Comparison of ENCODE assay signal across 36 cellular contexts in the genomic region with DNA sequence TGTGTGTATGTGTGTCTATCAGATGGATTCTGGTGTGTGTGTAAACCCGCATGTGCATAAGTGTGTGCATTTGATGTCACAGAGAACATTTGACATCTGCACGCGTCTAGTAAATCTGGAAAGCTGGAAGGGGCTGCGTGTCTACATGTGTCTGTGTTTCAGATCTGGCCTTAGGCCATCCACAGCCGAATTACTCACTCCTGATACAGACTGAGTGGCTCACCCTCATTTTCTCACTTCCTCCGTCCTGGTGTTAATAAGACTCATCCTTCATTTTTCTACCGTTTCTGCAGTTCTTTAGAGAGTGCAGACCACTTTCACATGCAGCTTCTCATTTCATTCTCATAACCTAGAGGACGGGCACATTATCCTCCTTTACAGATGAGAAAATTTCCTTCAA.
DNase-seq lines count a peak whose midpoint lies in the region; ATAC-seq and TF ChIP-seq lines count a peak whose summit lies in the region.
"Had no signal": no experiment of that assay in that cellular context is flagged by ENCODE, and none has a peak within 500 bp of the region (broad histone marks: within the 10 kb centered on the region; RNA-seq: fewer than 3 reads in every experiment).

No MANE protein-coding gene starts in this region.

- H3K9me3 Mint-ChIP-seq in Caco-2 (ENCODE audit: unreplicated experiment), result no peaks in the 10 kb centered on the region
- H3K9me3 Mint-ChIP-seq: activated T-cell treated with anti-CD3 and anti-CD28 coated beads, Interleukin-2, amount 50 U/mL, for 24 hours; CD8-positive, alpha-beta T cell; endodermal cell; GM23338; stimulated activated effector memory CD8-positive, alpha-beta T cell treated with anti-CD3 and anti-CD28 coated beads, Interleukin-12 subunit alpha, Interleukin-12 subunit beta, amount 100 ng/mL, for 72 hours had no signal

- H3K27me3 Mint-ChIP-seq in Caco-2 (ENCODE audit: insufficient read depth, unreplicated experiment), result peaks cover 1% of the 10 kb centered on the region
- H3K27me3 Mint-ChIP-seq: activated T-cell treated with anti-CD3 and anti-CD28 coated beads, Interleukin-2, amount 50 U/mL, for 24 hours; B cell; naive thymus-derived CD8-positive, alpha-beta T cell had no signal

- no peaks in the 10 kb centered on the region for H3K4me1 Mint-ChIP-seq in Caco-2 (ENCODE audit: low read depth, unreplicated experiment)
- H3K4me1 Mint-ChIP-seq: activated naive CD8-positive, alpha-beta T cell treated with anti-CD3 and anti-CD28 coated beads, Interleukin-2, amount 10 ng/mL, durations not matched to agents 7 days and 5 days; B cell; naive thymus-derived CD8-positive, alpha-beta T cell had no signal

- POLR2A ChIA-PET in Caco-2 (lab: Charles Lee), result no interaction called here

- BruUV-seq in Caco-2 (replicated peaks; lab: Mats Ljungman, UMichigan), result no TSS peak

- 0 out of 2 replicates have a peak, but pooled peaks cover 3% of the 10 kb centered on the region for H3K36me3 ChIP-seq in RWPE2 (ENCODE audit: low read depth)
- H3K36me3 ChIP-seq in Caco-2 (ENCODE audit: control insufficient read depth, insufficient read depth, low read length), result no peaks in the 10 kb centered on the region
- H3K36me3 ChIP-seq: gastrocnemius medialis, lower lobe of right lung, MG63, sigmoid colon, tibial nerve had no signal

- TF ChIP-seq CTCF in RWPE2 (IDR thresholded peaks at IDR 0.05; ENCODE audit: poor library complexity, severe bottlenecking), result no peak
- TF ChIP-seq CTCF in fibroblast of the aortic adventitia (IDR thresholded peaks at IDR 0.05; ENCODE audit: insufficient read depth, low read length), result no peak
- no peak for TF ChIP-seq CTCF in Caco-2 (IDR thresholded peaks at IDR 0.05; ENCODE audit: insufficient read depth in 1 of 2, low read depth in 1 of 2, low read length in 1 of 2, severe bottlenecking in 1 of 2, unreplicated experiment in 1 of 2)

- CTCF ChIA-PET in Caco-2 (lab: Charles Lee), result no interaction called here

- peak; percentile 64 for DNase-seq in AG20443 (ENCODE audit: low spot score)
- DNase-seq in HCEC 1CT, result peak; percentile 24
- no peak for DNase-seq in RWPE2 (ENCODE audit: low spot score)
- peak; percentile 35 for DNase-seq in fibroblast of the aortic adventitia (ENCODE audit: low read depth)
- DNase-seq in activated effector memory CD4-positive, alpha-beta T cell treated with Interleukin-2 at 50 U/mL for 16 hours, result no peak
- DNase-seq in NCI-H146 (lab: John Stamatoyannopoulos, UW), result no peak
- no peak for DNase-seq in Caco-2
- DNase-seq in SHP77 treated with DMSO at 0.1 percent for 48 hours (lab: John Stamatoyannopoulos, UW), result no peak
- DNase-seq: activated CD4-positive, CD25-positive, alpha-beta regulatory T cell; activated gamma-delta T cell; activated naive CD8-positive, alpha-beta T cell treated with anti-CD3 and anti-CD28 coated beads, Interleukin-2, amount 10 ng/mL, durations not matched to agents 7 days and 5 days; activated T-cell treated with anti-CD3 and anti-CD28 coated beads, Interleukin-2, amount 50 U/mL, for 24 hours; aorta; CD8-positive, alpha-beta T cell; central memory CD4-positive, alpha-beta T cell; dermis blood vessel endothelial cell; endodermal cell; gastrocnemius medialis; kidney glomerular epithelial cell; lower lobe of right lung; MG63; naive thymus-derived CD8-positive, alpha-beta T cell; NCI-H1417 treated with DMSO at 0.1 percent for 48 hours; NCI-H345; NCI-H69; nucleus accumbens; SIG-M5; sigmoid colon had no signal

- no peaks in the 10 kb centered on the region for H3K36me3 Mint-ChIP-seq in Caco-2 (ENCODE audit: insufficient read depth, unreplicated experiment)
- H3K36me3 Mint-ChIP-seq: activated naive CD8-positive, alpha-beta T cell treated with anti-CD3 and anti-CD28 coated beads, Interleukin-2, amount 10 ng/mL, durations not matched to agents 7 days and 5 days; CD8-positive, alpha-beta T cell; naive thymus-derived CD8-positive, alpha-beta T cell; stimulated activated effector memory CD8-positive, alpha-beta T cell treated with anti-CD3 and anti-CD28 coated beads, Interleukin-12 subunit alpha, Interleukin-12 subunit beta, amount 100 ng/mL, for 72 hours had no signal

- H3K9me3 ChIP-seq in RWPE2 (ENCODE audit: severe bottlenecking) (no peaks in the 10 kb centered on the region), Caco-2 (no peaks in the 10 kb centered on the region)
- H3K9me3 ChIP-seq: A549, gastrocnemius medialis, lower lobe of right lung, MG63, sigmoid colon, tibial nerve had no signal

- H3K27me3 ChIP-seq in RWPE2 (ENCODE audit: insufficient read depth, poor library complexity, severe bottlenecking), result no peaks in the 10 kb centered on the region
- H3K27me3 ChIP-seq in Caco-2 (replicated peaks; ENCODE audit: control insufficient read depth, insufficient read depth, low read length), result no peaks in the 10 kb centered on the region; the same call in 1 of the 2 replicates
- H3K27me3 ChIP-seq: gastrocnemius medialis, MG63, sigmoid colon, tibial nerve had no signal

- no peak overlapping the region for H3K4me3 Mint-ChIP-seq in Caco-2 (ENCODE audit: unreplicated experiment)
- H3K4me3 Mint-ChIP-seq: activated naive CD8-positive, alpha-beta T cell treated with anti-CD3 and anti-CD28 coated beads, Interleukin-2, amount 10 ng/mL, durations not matched to agents 7 days and 5 days; activated T-cell treated with anti-CD3 and anti-CD28 coated beads, Interleukin-2, amount 50 U/mL, for 24 hours; B cell; CD8-positive, alpha-beta T cell; endodermal cell; GM23338; naive thymus-derived CD8-positive, alpha-beta T cell; stimulated activated effector memory CD8-positive, alpha-beta T cell treated with anti-CD3 and anti-CD28 coated beads, Interleukin-12 subunit alpha, Interleukin-12 subunit beta, amount 100 ng/mL, for 72 hours had no signal

- intact Hi-C loops in Caco-2 (cut with micrococcal nuclease; ENCODE audit: unreplicated experiment), result no loop called here

- no peak overlapping the region for H3K27ac ChIP-seq in RWPE2 (ENCODE audit: poor library complexity, severe bottlenecking)
- H3K27ac ChIP-seq: A549, gastrocnemius medialis, lower lobe of right lung, sigmoid colon, tibial nerve had no signal

- 0 out of 3 replicates have a peak, but pooled peaks have one; percentile 35 for ATAC-seq in RWPE2 (ENCODE audit: low read depth)
- ATAC-seq: A549; CD8-positive, alpha-beta T cell; esophagus mucosa; gastrocnemius medialis; GM23338; K562; lower lobe of right lung; naive thymus-derived CD8-positive, alpha-beta T cell; Panc1; stimulated activated effector memory CD8-positive, alpha-beta T cell treated with anti-CD3 and anti-CD28 coated beads, Interleukin-12 subunit alpha, Interleukin-12 subunit beta, amount 100 ng/mL, for 72 hours had no signal

- H3K4me3 ChIP-seq in RWPE2 (ENCODE audit: severe bottlenecking) (no peak overlapping the region), fibroblast of the aortic adventitia (ENCODE audit: low read depth, low read length) (no peak overlapping the region), Caco-2 (ENCODE audit: low read depth, low read length) (no peak overlapping the region)
- H3K4me3 ChIP-seq: A549, gastrocnemius medialis, GM23338, K562, lower lobe of right lung, MG63, sigmoid colon, tibial nerve had no signal

- H3K4me1 ChIP-seq in RWPE2 (ENCODE audit: insufficient read depth, poor library complexity, severe bottlenecking), result no peaks in the 10 kb centered on the region
- no peaks in the 10 kb centered on the region for H3K4me1 ChIP-seq in Caco-2
- H3K4me1 ChIP-seq: A549, lower lobe of right lung, sigmoid colon had no signal

- H3K27ac Mint-ChIP-seq in Caco-2 (ENCODE audit: unreplicated experiment), result no peak overlapping the region
- H3K27ac Mint-ChIP-seq: activated naive CD8-positive, alpha-beta T cell treated with anti-CD3 and anti-CD28 coated beads, Interleukin-2, amount 10 ng/mL, durations not matched to agents 7 days and 5 days; activated T-cell treated with anti-CD3 and anti-CD28 coated beads, Interleukin-2, amount 50 U/mL, for 24 hours; B cell; CD8-positive, alpha-beta T cell; endodermal cell; GM23338; naive thymus-derived CD8-positive, alpha-beta T cell; stimulated activated effector memory CD8-positive, alpha-beta T cell treated with anti-CD3 and anti-CD28 coated beads, Interleukin-12 subunit alpha, Interleukin-12 subunit beta, amount 100 ng/mL, for 72 hours had no signal

Comparison
In these comparisons a context has a peak if more than half of its experiments do, and no peak if none do; other contexts are left out.
1. DNase-seq: peak in AG20443 (single experiment), HCEC 1CT (single experiment) and fibroblast of the aortic adventitia (single experiment); none in RWPE2 (single experiment), activated effector memory CD4-positive, alpha-beta T cell treated with Interleukin-2 at 50 U/mL for 16 hours (single experiment), NCI-H146 (single experiment), Caco-2 (0 of 2) and SHP77 treated with DMSO at 0.1 percent for 48 hours (single experiment).